In the genomic region with DNA sequence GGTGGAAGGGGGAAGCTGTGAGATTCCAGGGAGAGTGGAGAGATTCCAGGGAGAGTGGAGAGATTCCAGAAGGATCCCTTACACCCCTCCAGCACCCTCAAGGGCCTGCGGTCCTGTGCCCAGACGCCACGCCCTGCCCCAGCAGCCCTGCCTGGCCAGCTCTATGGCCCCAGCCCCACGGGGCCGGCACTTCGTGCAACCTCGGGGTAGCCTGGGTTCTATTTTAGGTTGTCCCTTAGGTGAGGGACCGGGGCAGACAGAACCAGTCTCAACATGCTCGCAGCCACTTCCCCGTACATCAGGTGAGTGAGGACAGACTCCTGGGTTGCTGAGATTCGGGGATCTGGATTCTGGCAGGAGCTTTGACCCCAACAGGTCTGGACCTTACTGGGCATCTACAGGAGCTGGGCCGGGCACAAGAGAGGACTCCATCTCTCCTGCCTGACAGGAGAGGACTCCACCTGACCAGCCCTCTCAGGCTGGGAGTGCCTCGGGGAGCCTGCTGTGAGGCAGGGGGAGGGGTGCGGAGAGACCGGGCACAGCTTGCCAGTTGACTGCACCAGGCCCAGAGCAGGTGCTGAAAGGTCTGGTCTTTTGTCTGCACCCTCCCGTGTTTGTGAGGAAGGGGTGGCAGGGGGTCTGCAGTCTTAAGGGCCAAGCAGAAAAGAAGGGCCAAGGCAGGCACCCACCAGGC, we compare ENCODE assay signal across 23 cellular contexts. TPM values are rescaled to one million over a fixed set of nuclear protein-coding genes. Genes with fewer than 3 reads are reported as not detected.
DNase-seq lines count a peak whose midpoint lies in the region; ATAC-seq and TF ChIP-seq lines count a peak whose summit lies in the region.
"Had no signal": no experiment of that assay in that cellular context is flagged by ENCODE, and none has a peak within 500 bp of the region (broad histone marks: within the 10 kb centered on the region; RNA-seq: fewer than 3 reads in every experiment).

No MANE protein-coding gene starts in this region.

- no peaks in the 10 kb centered on the region for H3K9me3 ChIP-seq in Karpas-422 (ENCODE audit: low read length)
- no peaks in the 10 kb centered on the region for H3K9me3 ChIP-seq in lower lobe of right lung
- H3K9me3 ChIP-seq: A549, prostate gland, spleen had no signal

- no peaks in the 10 kb centered on the region for H3K9me2 ChIP-seq in Karpas-422 (replicated peaks; ENCODE audit: insufficient read depth, low read length)

- CTCF ChIA-PET in activated CD8-positive, alpha-beta T cell treated with anti-CD3 and anti-CD28 coated beads for 36 hours (lab: Charles Lee): interaction anchor here (1.0 kb wide), 1 partner anchor 83 kb away, joined by 3 read pairs; no protein-coding TSS in a partner anchor

- H3K4me2 ChIP-seq in Karpas-422 (ENCODE audit: low read depth, low read length, poor library complexity, severe bottlenecking): no peak overlapping the region
- H3K4me2 ChIP-seq: A549 had no signal

- no peak overlapping the region for H2AFZ ChIP-seq in Karpas-422 (ENCODE audit: low read length)

- no peak overlapping the region for H3K4me3 Mint-ChIP-seq in activated CD8-positive, alpha-beta T cell treated with anti-CD3 and anti-CD28 coated beads for 36 hours
- H3K4me3 Mint-ChIP-seq: activated naive CD4-positive, alpha-beta T cell treated with anti-CD3 and anti-CD28 coated beads for 36 hours; CD4-positive, alpha-beta memory T cell; effector memory CD8-positive, alpha-beta T cell had no signal

- no peak for TF ChIP-seq CTCF in lower lobe of right lung (IDR thresholded peaks at IDR 0.05)
- TF ChIP-seq CTCF in activated CD8-positive, alpha-beta T cell treated with anti-CD3 and anti-CD28 coated beads for 36 hours (IDR thresholded peaks at IDR 0.05): no peak

- POLR2A ChIA-PET in activated CD8-positive, alpha-beta T cell treated with anti-CD3 and anti-CD28 coated beads for 36 hours (lab: Charles Lee): interaction anchor here (1.0 kb wide), 1 partner anchor 8 kb away, joined by 3 read pairs; no protein-coding TSS in a partner anchor

- peaks cover 3% of the 10 kb centered on the region for H3K36me3 Mint-ChIP-seq in activated CD8-positive, alpha-beta T cell treated with anti-CD3 and anti-CD28 coated beads for 36 hours (ENCODE audit: low read depth)

- H3K4me1 ChIP-seq in Karpas-422 (ENCODE audit: low read length) (peaks cover 53% of the 10 kb centered on the region), lower lobe of right lung (peaks cover 40% of the 10 kb centered on the region)
- H3K4me1 ChIP-seq: A549, prostate gland had no signal

- peaks cover 3% of the 10 kb centered on the region for H3K27me3 Mint-ChIP-seq in activated CD8-positive, alpha-beta T cell treated with anti-CD3 and anti-CD28 coated beads for 36 hours
- H3K27me3 Mint-ChIP-seq: CD4-positive, alpha-beta memory T cell; effector memory CD8-positive, alpha-beta T cell had no signal

- 0 out of 2 replicates have a peak overlapping the region, but pooled peaks have one; percentile 9 for H3K27ac ChIP-seq in Karpas-422 (ENCODE audit: low read length)
- H3K27ac ChIP-seq in lower lobe of right lung: no peak overlapping the region
- H3K27ac ChIP-seq: A549, brain microvascular endothelial cell, prostate gland had no signal

- no peaks in the 10 kb centered on the region for H4K20me1 ChIP-seq in Karpas-422 (ENCODE audit: insufficient read depth, low read depth, low read length)

- H3K79me2 ChIP-seq in Karpas-422 (ENCODE audit: low read length): no peaks in the 10 kb centered on the region

- no peaks in the 10 kb centered on the region for H3K9me3 Mint-ChIP-seq in activated CD8-positive, alpha-beta T cell treated with anti-CD3 and anti-CD28 coated beads for 36 hours
- H3K9me3 Mint-ChIP-seq: activated naive CD4-positive, alpha-beta T cell treated with anti-CD3 and anti-CD28 coated beads for 36 hours; effector memory CD8-positive, alpha-beta T cell had no signal

- H3K4me3 ChIP-seq in Karpas-422 (ENCODE audit: low read length): no peak overlapping the region
- H3K4me3 ChIP-seq in lower lobe of right lung: no peak overlapping the region
- H3K4me3 ChIP-seq: A549, prostate gland, spleen had no signal

- no peak overlapping the region for H3K27ac Mint-ChIP-seq in activated CD8-positive, alpha-beta T cell treated with anti-CD3 and anti-CD28 coated beads for 36 hours
- H3K27ac Mint-ChIP-seq: activated naive CD4-positive, alpha-beta T cell treated with anti-CD3 and anti-CD28 coated beads for 36 hours had no signal

- ATAC-seq in lower lobe of right lung: peak; percentile 2 to 6
- no peak for ATAC-seq in activated CD8-positive, alpha-beta T cell treated with anti-CD3 and anti-CD28 coated beads for 36 hours
- ATAC-seq: A549; activated CD4-positive, CD25-positive, alpha-beta regulatory T cell treated with anti-CD3 and anti-CD28 coated beads, Interleukin-2, amount 50 U/mL, for 24 hours; effector memory CD8-positive, alpha-beta T cell; Panc1 had no signal

- peaks cover 4% of the 10 kb centered on the region for H3K4me1 Mint-ChIP-seq in activated CD8-positive, alpha-beta T cell treated with anti-CD3 and anti-CD28 coated beads for 36 hours (ENCODE audit: low read depth)

- H3K27me3 ChIP-seq in Karpas-422 (ENCODE audit: low read length): no peaks in the 10 kb centered on the region
- H3K27me3 ChIP-seq in lower lobe of right lung (ENCODE audit: low read depth): no peaks in the 10 kb centered on the region
- H3K27me3 ChIP-seq: brain microvascular endothelial cell, spleen had no signal

- DNase-seq in NCI-H1417 (lab: John Stamatoyannopoulos, UW) (peak in 2 of 3 experiments; percentile 42 to 66), NCI-H1417 treated with DMSO at 0.1 percent for 48 hours (lab: John Stamatoyannopoulos, UW) (no peak), Karpas-422 (peak; percentile 57), SHP77 treated with DMSO at 0.1 percent for 48 hours (lab: John Stamatoyannopoulos, UW) (peak; percentile 35), lower lobe of right lung (no peak), NCI-H226 (no peak), C1 segment of cervical spinal cord (lab: John Stamatoyannopoulos, UW) (no peak)
- DNase-seq in activated CD8-positive, alpha-beta T cell treated with anti-CD3 and anti-CD28 coated beads for 36 hours: no peak
- DNase-seq: activated naive CD4-positive, alpha-beta T cell treated with anti-CD3 and anti-CD28 coated beads for 36 hours; brain microvascular endothelial cell; CD4-positive, alpha-beta memory T cell; effector memory CD8-positive, alpha-beta T cell; GDM1; KG1; NCI-H1105 treated with DMSO at 0.1 percent for 48 hours; spleen; stimulated activated naive CD4-positive, alpha-beta T cell; T-helper 1 cell; trophoblast cell had no signal

- H3K36me3 ChIP-seq in Karpas-422 (ENCODE audit: insufficient read depth, low read length) (no peaks in the 10 kb centered on the region), lower lobe of right lung (peaks cover 33% of the 10 kb centered on the region)

- no peak overlapping the region for H3K9ac ChIP-seq in Karpas-422 (ENCODE audit: low read length)

- intact Hi-C loops in lower lobe of right lung (cut with DNase I): no loop called here
- intact Hi-C loops in activated CD8-positive, alpha-beta T cell treated with anti-CD3 and anti-CD28 coated beads for 36 hours (cut with micrococcal nuclease): no loop called here

RNA-seq across cellular contexts. Expression of a gene that starts 8.5 kb away (rescaled TPM):
- total RNA-seq in Karpas-422 (2014; rRNA removed; shearing (Covaris generic); ENCODE audit: low replicate concordance): 65.9 and 86.7 TPM in 2 replicates
- 16.0 TPM for total RNA-seq in lower lobe of right lung
- 10 to 100 TPM; 41.4 to 42.9 TPM for total RNA-seq in activated CD8-positive, alpha-beta T cell treated with anti-CD3 and anti-CD28 coated beads for 36 hours

Comparison
In these comparisons a context has a peak if more than half of its experiments do, and no peak if none do; other contexts are left out.
1. DNase-seq: peak in NCI-H1417 (2 of 3), Karpas-422 (single experiment) and SHP77 treated with DMSO at 0.1 percent for 48 hours (single experiment); none in NCI-H1417 treated with DMSO at 0.1 percent for 48 hours (single experiment), lower lobe of right lung (single experiment), activated CD8-positive, alpha-beta T cell treated with anti-CD3 and anti-CD28 coated beads for 36 hours (single experiment), NCI-H226 (single experiment) and C1 segment of cervical spinal cord (0 of 14).